ENCODE assay signal across 1 cellular context in the genomic region with DNA sequence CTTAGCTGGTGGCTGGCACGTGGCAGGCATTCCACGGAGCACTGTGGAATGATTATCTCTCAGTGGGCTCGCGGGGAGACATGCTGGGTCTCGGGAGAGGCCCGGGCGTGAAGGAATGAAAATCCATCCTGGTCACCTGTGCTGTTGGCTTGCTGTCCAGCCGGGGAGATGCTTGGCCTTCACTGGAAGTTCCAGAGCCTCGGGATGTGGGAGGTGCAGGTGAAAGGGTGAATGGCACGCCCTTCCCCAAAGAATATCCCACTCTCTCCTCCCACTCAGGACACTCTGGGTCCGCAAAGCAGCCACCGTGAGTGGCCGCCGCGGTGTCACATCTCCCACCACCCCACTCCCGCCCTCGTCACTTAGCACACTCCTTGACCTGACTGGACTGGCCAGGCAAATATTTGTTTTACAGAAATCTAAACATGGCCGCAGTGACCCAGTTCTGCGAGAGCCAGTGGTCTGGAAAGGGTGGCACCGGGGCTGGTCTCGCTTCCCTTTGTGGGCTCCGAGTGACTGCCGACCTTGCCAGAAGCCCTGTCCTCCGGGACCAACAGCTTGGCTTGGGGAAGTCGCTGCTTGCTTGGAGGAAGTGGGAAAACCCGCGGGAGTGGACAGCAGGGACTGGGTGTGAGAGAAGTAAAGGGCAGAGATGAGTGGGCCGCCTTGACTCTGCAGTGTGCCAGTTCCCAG.
TF ChIP-seq lines count a peak whose summit lies in the region.

No MANE protein-coding gene starts in this region.

TF ChIP-seq in HepG2, 621 proteins besides CTCF, POLR2A, EP300 and RAD21 (continued from another document and continues in another):
- TF ChIP-seq, protein P1, sequence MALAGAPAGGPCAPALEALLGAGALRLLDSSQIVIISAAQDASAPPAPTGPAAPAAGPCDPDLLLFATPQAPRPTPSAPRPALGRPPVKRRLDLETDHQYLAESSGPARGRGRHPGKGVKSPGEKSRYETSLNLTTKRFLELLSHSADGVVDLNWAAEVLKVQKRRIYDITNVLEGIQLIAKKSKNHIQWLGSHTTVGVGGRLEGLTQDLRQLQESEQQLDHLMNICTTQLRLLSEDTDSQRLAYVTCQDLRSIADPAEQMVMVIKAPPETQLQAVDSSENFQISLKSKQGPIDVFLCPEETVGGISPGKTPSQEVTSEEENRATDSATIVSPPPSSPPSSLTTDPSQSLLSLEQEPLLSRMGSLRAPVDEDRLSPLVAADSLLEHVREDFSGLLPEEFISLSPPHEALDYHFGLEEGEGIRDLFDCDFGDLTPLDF (CRISPR knock-in tag; IDR thresholded peaks at IDR 0.05), result no peak
- TF ChIP-seq TEAD3 (CRISPR knock-in tag; optimal IDR thresholded peaks at IDR 0.05; ENCODE audit: borderline replicate concordance) (peak; percentile 47), ZFP36L1 (CRISPR knock-in tag; IDR thresholded peaks at IDR 0.05) (no peak), POLR2G (IDR thresholded peaks at IDR 0.05; ENCODE audit: low read depth, low read length) (no peak), RBM22 (optimal IDR thresholded peaks at IDR 0.05; ENCODE audit: low read length) (no peak), ZNF17 (CRISPR knock-in tag; IDR thresholded peaks at IDR 0.05) (no peak), MYC (CRISPR knock-in tag; IDR thresholded peaks at IDR 0.05; ENCODE audit: borderline replicate concordance) (peak; percentile 49; the same call in 1 of the 2 replicates), ZNF768 (CRISPR knock-in tag; IDR thresholded peaks at IDR 0.05) (no peak), ZNF652 (CRISPR knock-in tag; IDR thresholded peaks at IDR 0.05; ENCODE audit: borderline replicate concordance, low read depth) (peak; percentile 86), GABPA (IDR thresholded peaks at IDR 0.05; ENCODE audit: low read depth, low read length) (no peak), GABPA (CRISPR knock-in tag; IDR thresholded peaks at IDR 0.05; ENCODE audit: low read depth) (0 out of 2 replicates have a peak, but pooled peaks have one; percentile 24), NCOA5 (CRISPR knock-in tag; IDR thresholded peaks at IDR 0.05) (no peak), NR2F1 (CRISPR knock-in tag; IDR thresholded peaks at IDR 0.05) (peak; percentile 53 to 56; a peak in 3 of 4 replicates), ZNF777 (CRISPR knock-in tag; IDR thresholded peaks at IDR 0.05) (no peak), NKX3-1 (CRISPR knock-in tag; IDR thresholded peaks at IDR 0.05) (no peak), CHCHD3 (CRISPR knock-in tag; IDR thresholded peaks at IDR 0.05) (no peak), KAT8 (CRISPR knock-in tag; IDR thresholded peaks at IDR 0.05) (peak; percentile 41; the same call in 1 of the 2 replicates), JARID2 (CRISPR knock-in tag; IDR thresholded peaks at IDR 0.05; ENCODE audit: insufficient replicate concordance) (no peak), KLF12 (CRISPR knock-in tag; IDR thresholded peaks at IDR 0.05; ENCODE audit: borderline replicate concordance) (no peak), SMAD3 (CRISPR knock-in tag; IDR thresholded peaks at IDR 0.05) (peak; percentile 76; the same call in 1 of the 2 replicates), ZNF674 (CRISPR knock-in tag; IDR thresholded peaks at IDR 0.05; ENCODE audit: low read depth) (no peak), ZSCAN21 (CRISPR knock-in tag; IDR thresholded peaks at IDR 0.05; ENCODE audit: borderline replicate concordance) (no peak), ZNF550 (CRISPR knock-in tag; IDR thresholded peaks at IDR 0.05; ENCODE audit: borderline replicate concordance) (0 out of 2 replicates have a peak, but pooled peaks have one; percentile 32), SYNCRIP (IDR thresholded peaks at IDR 0.05; ENCODE audit: insufficient read depth, low read depth, low read length) (no peak), IRX3 (CRISPR knock-in tag; IDR thresholded peaks at IDR 0.05; ENCODE audit: borderline replicate concordance, low read depth) (0 out of 2 replicates have a peak, but pooled peaks have one; percentile 16)
- TF ChIP-seq, protein P2, sequence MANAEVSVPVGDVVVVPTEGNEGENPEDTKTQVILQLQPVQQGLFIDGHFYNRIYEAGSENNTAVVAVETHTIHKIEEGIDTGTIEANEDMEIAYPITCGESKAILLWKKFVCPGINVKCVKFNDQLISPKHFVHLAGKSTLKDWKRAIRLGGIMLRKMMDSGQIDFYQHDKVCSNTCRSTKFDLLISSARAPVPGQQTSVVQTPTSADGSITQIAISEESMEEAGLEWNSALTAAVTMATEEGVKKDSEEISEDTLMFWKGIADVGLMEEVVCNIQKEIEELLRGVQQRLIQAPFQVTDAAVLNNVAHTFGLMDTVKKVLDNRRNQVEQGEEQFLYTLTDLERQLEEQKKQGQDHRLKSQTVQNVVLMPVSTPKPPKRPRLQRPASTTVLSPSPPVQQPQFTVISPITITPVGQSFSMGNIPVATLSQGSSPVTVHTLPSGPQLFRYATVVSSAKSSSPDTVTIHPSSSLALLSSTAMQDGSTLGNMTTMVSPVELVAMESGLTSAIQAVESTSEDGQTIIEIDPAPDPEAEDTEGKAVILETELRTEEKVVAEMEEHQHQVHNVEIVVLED (CRISPR knock-in tag; IDR thresholded peaks at IDR 0.05; ENCODE audit: borderline replicate concordance), result peak; percentile 38; the same call in 1 of the 2 replicates
- TF ChIP-seq, protein P3, sequence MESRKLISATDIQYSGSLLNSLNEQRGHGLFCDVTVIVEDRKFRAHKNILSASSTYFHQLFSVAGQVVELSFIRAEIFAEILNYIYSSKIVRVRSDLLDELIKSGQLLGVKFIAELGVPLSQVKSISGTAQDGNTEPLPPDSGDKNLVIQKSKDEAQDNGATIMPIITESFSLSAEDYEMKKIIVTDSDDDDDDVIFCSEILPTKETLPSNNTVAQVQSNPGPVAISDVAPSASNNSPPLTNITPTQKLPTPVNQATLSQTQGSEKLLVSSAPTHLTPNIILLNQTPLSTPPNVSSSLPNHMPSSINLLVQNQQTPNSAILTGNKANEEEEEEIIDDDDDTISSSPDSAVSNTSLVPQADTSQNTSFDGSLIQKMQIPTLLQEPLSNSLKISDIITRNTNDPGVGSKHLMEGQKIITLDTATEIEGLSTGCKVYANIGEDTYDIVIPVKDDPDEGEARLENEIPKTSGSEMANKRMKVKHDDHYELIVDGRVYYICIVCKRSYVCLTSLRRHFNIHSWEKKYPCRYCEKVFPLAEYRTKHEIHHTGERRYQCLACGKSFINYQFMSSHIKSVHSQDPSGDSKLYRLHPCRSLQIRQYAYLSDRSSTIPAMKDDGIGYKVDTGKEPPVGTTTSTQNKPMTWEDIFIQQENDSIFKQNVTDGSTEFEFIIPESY (CRISPR knock-in tag; IDR thresholded peaks at IDR 0.05), result peak; percentile 13; the same call in 1 of the 2 replicates
- TF ChIP-seq, protein P4, sequence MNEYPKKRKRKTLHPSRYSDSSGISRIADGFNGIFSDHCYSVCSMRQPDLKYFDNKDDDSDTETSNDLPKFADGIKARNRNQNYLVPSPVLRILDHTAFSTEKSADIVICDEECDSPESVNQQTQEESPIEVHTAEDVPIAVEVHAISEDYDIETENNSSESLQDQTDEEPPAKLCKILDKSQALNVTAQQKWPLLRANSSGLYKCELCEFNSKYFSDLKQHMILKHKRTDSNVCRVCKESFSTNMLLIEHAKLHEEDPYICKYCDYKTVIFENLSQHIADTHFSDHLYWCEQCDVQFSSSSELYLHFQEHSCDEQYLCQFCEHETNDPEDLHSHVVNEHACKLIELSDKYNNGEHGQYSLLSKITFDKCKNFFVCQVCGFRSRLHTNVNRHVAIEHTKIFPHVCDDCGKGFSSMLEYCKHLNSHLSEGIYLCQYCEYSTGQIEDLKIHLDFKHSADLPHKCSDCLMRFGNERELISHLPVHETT (CRISPR knock-in tag; conservative IDR thresholded peaks at IDR 0.05), result 0 out of 2 replicates have a peak, but pooled peaks have one; percentile 28
- TF ChIP-seq, protein P5, sequence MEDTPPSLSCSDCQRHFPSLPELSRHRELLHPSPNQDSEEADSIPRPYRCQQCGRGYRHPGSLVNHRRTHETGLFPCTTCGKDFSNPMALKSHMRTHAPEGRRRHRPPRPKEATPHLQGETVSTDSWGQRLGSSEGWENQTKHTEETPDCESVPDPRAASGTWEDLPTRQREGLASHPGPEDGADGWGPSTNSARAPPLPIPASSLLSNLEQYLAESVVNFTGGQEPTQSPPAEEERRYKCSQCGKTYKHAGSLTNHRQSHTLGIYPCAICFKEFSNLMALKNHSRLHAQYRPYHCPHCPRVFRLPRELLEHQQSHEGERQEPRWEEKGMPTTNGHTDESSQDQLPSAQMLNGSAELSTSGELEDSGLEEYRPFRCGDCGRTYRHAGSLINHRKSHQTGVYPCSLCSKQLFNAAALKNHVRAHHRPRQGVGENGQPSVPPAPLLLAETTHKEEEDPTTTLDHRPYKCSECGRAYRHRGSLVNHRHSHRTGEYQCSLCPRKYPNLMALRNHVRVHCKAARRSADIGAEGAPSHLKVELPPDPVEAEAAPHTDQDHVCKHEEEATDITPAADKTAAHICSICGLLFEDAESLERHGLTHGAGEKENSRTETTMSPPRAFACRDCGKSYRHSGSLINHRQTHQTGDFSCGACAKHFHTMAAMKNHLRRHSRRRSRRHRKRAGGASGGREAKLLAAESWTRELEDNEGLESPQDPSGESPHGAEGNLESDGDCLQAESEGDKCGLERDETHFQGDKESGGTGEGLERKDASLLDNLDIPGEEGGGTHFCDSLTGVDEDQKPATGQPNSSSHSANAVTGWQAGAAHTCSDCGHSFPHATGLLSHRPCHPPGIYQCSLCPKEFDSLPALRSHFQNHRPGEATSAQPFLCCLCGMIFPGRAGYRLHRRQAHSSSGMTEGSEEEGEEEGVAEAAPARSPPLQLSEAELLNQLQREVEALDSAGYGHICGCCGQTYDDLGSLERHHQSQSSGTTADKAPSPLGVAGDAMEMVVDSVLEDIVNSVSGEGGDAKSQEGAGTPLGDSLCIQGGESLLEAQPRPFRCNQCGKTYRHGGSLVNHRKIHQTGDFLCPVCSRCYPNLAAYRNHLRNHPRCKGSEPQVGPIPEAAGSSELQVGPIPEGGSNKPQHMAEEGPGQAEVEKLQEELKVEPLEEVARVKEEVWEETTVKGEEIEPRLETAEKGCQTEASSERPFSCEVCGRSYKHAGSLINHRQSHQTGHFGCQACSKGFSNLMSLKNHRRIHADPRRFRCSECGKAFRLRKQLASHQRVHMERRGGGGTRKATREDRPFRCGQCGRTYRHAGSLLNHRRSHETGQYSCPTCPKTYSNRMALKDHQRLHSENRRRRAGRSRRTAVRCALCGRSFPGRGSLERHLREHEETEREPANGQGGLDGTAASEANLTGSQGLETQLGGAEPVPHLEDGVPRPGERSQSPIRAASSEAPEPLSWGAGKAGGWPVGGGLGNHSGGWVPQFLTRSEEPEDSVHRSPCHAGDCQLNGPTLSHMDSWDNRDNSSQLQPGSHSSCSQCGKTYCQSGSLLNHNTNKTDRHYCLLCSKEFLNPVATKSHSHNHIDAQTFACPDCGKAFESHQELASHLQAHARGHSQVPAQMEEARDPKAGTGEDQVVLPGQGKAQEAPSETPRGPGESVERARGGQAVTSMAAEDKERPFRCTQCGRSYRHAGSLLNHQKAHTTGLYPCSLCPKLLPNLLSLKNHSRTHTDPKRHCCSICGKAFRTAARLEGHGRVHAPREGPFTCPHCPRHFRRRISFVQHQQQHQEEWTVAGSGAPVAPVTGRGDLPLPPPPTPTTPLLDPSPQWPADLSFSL (CRISPR knock-in tag; IDR thresholded peaks at IDR 0.05), result no peak
- TF ChIP-seq, protein P6, sequence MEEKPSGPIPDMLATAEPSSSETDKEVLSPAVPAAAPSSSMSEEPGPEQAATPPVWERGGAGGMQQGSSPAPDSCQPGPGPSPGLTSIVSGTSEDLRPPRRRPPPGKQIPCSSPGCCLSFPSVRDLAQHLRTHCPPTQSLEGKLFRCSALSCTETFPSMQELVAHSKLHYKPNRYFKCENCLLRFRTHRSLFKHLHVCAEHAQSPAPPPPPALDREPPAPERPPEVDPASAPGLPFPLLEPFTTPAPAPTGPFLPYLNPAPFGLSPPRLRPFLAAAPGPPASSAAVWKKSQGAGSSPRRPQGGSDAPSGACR (CRISPR knock-in tag; IDR thresholded peaks at IDR 0.05), result peak; percentile 39; the same call in 1 of the 2 replicates
- TF ChIP-seq, protein P7, sequence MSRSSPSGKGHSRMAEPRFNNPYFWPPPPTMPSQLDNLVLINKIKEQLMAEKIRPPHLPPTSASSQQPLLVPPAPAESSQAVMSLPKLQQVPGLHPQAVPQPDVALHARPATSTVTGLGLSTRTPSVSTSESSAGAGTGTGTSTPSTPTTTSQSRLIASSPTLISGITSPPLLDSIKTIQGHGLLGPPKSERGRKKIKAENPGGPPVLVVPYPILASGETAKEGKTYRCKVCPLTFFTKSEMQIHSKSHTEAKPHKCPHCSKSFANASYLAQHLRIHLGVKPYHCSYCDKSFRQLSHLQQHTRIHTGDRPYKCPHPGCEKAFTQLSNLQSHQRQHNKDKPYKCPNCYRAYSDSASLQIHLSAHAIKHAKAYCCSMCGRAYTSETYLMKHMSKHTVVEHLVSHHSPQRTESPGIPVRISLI (CRISPR knock-in tag; IDR thresholded peaks at IDR 0.05; ENCODE audit: borderline replicate concordance), result no peak
- TF ChIP-seq, protein P8, sequence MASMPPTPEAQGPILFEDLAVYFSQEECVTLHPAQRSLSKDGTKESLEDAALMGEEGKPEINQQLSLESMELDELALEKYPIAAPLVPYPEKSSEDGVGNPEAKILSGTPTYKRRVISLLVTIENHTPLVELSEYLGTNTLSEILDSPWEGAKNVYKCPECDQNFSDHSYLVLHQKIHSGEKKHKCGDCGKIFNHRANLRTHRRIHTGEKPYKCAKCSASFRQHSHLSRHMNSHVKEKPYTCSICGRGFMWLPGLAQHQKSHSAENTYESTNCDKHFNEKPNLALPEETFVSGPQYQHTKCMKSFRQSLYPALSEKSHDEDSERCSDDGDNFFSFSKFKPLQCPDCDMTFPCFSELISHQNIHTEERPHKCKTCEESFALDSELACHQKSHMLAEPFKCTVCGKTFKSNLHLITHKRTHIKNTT (CRISPR knock-in tag; IDR thresholded peaks at IDR 0.05), result no peak
- TF ChIP-seq, protein P9, sequence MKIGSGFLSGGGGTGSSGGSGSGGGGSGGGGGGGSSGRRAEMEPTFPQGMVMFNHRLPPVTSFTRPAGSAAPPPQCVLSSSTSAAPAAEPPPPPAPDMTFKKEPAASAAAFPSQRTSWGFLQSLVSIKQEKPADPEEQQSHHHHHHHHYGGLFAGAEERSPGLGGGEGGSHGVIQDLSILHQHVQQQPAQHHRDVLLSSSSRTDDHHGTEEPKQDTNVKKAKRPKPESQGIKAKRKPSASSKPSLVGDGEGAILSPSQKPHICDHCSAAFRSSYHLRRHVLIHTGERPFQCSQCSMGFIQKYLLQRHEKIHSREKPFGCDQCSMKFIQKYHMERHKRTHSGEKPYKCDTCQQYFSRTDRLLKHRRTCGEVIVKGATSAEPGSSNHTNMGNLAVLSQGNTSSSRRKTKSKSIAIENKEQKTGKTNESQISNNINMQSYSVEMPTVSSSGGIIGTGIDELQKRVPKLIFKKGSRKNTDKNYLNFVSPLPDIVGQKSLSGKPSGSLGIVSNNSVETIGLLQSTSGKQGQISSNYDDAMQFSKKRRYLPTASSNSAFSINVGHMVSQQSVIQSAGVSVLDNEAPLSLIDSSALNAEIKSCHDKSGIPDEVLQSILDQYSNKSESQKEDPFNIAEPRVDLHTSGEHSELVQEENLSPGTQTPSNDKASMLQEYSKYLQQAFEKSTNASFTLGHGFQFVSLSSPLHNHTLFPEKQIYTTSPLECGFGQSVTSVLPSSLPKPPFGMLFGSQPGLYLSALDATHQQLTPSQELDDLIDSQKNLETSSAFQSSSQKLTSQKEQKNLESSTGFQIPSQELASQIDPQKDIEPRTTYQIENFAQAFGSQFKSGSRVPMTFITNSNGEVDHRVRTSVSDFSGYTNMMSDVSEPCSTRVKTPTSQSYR (CRISPR knock-in tag; IDR thresholded peaks at IDR 0.05; ENCODE audit: borderline replicate concordance), result no peak; the same call in 1 of the 2 replicates
- TF ChIP-seq, protein P10, sequence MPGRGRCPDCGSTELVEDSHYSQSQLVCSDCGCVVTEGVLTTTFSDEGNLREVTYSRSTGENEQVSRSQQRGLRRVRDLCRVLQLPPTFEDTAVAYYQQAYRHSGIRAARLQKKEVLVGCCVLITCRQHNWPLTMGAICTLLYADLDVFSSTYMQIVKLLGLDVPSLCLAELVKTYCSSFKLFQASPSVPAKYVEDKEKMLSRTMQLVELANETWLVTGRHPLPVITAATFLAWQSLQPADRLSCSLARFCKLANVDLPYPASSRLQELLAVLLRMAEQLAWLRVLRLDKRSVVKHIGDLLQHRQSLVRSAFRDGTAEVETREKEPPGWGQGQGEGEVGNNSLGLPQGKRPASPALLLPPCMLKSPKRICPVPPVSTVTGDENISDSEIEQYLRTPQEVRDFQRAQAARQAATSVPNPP (CRISPR knock-in tag; IDR thresholded peaks at IDR 0.05), result no peak
